Comparison of ENCODE assay signal across 10 cellular contexts in genomic region chr11:65213322-65214211, GRCh38. TPM values are rescaled to one million over a fixed set of nuclear protein-coding genes. Genes with fewer than 3 reads are reported as not detected.
DNase-seq lines count a peak whose midpoint lies in the region; ATAC-seq lines count a peak whose summit lies in the region.
"Had no signal": no experiment of that assay in that cellular context is flagged by ENCODE, and none has a peak within 500 bp of the region (broad histone marks: within the 10 kb centered on the region; RNA-seq: fewer than 3 reads in every experiment).

No MANE protein-coding gene starts in this region.

- peaks cover 14% of the 10 kb centered on the region for H3K4me1 Mint-ChIP-seq in T-helper 2 cell treated with Interferon-gamma antibody and Interleukin-4, amounts not matched to agents 5 μg/mL and 100 μg/mL, for 36 hours (ENCODE audit: low read depth)

- no peak overlapping the region for H3K27ac Mint-ChIP-seq in T-helper 2 cell treated with Interferon-gamma antibody and Interleukin-4, amounts not matched to agents 5 μg/mL and 100 μg/mL, for 36 hours

- H3K36me3 Mint-ChIP-seq in T-helper 2 cell treated with Interferon-gamma antibody and Interleukin-4, amounts not matched to agents 5 μg/mL and 100 μg/mL, for 36 hours (ENCODE audit: low read depth): peaks cover 9% of the 10 kb centered on the region

- H3K4me3 Mint-ChIP-seq in T-helper 2 cell treated with Interferon-gamma antibody and Interleukin-4, amounts not matched to agents 5 μg/mL and 100 μg/mL, for 36 hours: no peak overlapping the region

- H3K9me3 Mint-ChIP-seq in T-helper 2 cell treated with Interferon-gamma antibody and Interleukin-4, amounts not matched to agents 5 μg/mL and 100 μg/mL, for 36 hours: no peaks in the 10 kb centered on the region

- H3K27me3 Mint-ChIP-seq in T-helper 2 cell treated with Interferon-gamma antibody and Interleukin-4, amounts not matched to agents 5 μg/mL and 100 μg/mL, for 36 hours (ENCODE audit: low read depth): no peaks in the 10 kb centered on the region

- ATAC-seq in Right ventricle myocardium superior (ENCODE audit: poor library complexity) (peak; percentile 11), left ventricle myocardium superior (no peak), GM19351 (IDR thresholded peaks at IDR 0.05; ENCODE audit: unreplicated experiment) (no peak), HG03139 (IDR thresholded peaks at IDR 0.05; ENCODE audit: unreplicated experiment) (no peak)

- DNase-seq in Right ventricle myocardium superior (no peak), left ventricle myocardium superior (no peak), SW480 (ENCODE audit: low spot score) (peak; percentile 90), iris pigment epithelial cell (ENCODE audit: low read depth) (peak; percentile 15), NCI-H2029 treated with DMSO at 0.1 percent for 48 hours (lab: John Stamatoyannopoulos, UW) (no peak)
- no peak for DNase-seq in T-helper 2 cell treated with Interferon-gamma antibody and Interleukin-4, amounts not matched to agents 5 μg/mL and 100 μg/mL, for 36 hours (ENCODE audit: low spot score)
- DNase-seq: activated T-cell treated with anti-CD3 and anti-CD28 coated beads, Interleukin-2, amount 50 U/mL, for 1 hour had no signal

- intact Hi-C loops in Right ventricle myocardium superior (cut with DNase I): no loop called here
- intact Hi-C loops in left ventricle myocardium superior (cut with micrococcal nuclease): no loop called here

RNA-seq across cellular contexts. Expression of gene CAPN1, which starts 31.8 kb away (rescaled TPM):
- total RNA-seq in Right ventricle myocardium superior (66.9 TPM), left ventricle myocardium superior (90.1 TPM)

RNA-seq across cellular contexts. Expression of gene SPDYC, which starts 43.5 kb away (rescaled TPM):
- total RNA-seq in Right ventricle myocardium superior (not detected), left ventricle myocardium superior (not detected)
- total RNA-seq: epithelial cell of proximal tubule had no signal

RNA-seq across cellular contexts. Expression of gene POLA2, which starts 48.2 kb away (rescaled TPM):
- total RNA-seq in Right ventricle myocardium superior (4.9 TPM), left ventricle myocardium superior (3.5 TPM)

Comparison
In these comparisons a context has a peak if more than half of its experiments do, and no peak if none do; other contexts are left out.
1. DNase-seq: peak in SW480 (single experiment) and iris pigment epithelial cell (single experiment); none in Right ventricle myocardium superior (single experiment), left ventricle myocardium superior (single experiment), NCI-H2029 treated with DMSO at 0.1 percent for 48 hours (single experiment) and T-helper 2 cell treated with Interferon-gamma antibody and Interleukin-4, amounts not matched to agents 5 μg/mL and 100 μg/mL, for 36 hours (single experiment).